21 cellular contexts compared by ENCODE assay signal in the genomic region with DNA sequence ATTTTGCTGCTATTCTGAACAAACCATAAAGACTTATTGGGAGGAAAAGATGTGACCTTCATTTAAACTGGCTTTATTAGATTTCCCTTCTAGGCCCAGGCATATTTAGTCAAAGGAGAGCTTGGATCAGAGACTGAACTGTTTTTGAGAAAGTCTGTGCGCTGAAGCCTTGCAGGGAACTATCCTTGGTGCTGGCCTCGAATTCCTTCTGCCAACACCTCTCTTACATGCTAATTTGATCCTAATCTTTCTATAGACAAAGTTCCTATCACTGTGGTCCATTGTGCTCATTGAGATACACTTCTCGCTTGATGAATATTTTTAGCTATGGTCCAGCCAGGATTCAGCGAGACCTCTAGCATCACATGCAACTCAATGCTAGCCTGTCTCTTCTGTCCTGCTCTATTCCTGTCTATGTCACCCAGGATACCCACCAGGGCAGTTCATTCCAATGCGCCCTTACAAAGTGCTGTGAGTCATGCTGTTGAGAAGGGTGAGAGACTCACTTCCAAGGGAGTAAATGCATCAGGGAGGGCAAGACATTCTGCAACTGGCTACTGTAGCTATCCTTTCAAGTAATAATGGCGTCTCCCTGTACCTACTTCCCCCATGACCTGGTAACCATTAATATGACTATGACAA.
DNase-seq lines count a peak whose midpoint lies in the region; ATAC-seq and TF ChIP-seq lines count a peak whose summit lies in the region.
"Had no signal": no experiment of that assay in that cellular context is flagged by ENCODE, and none has a peak within 500 bp of the region (broad histone marks: within the 10 kb centered on the region; RNA-seq: fewer than 3 reads in every experiment).

No MANE protein-coding gene starts in this region.

- no peak overlapping the region for H3K27ac Mint-ChIP-seq in neural progenitor cell
- H3K27ac Mint-ChIP-seq: activated B cell treated with CpG ODN at 0.5 μM for 24 hours; activated T-helper 17 cell treated with anti-CD3 and anti-CD28 coated beads, Interleukin-2, amount 50 U/mL, for 72 hours had no signal

- no peaks in the 10 kb centered on the region for H3K9me3 ChIP-seq in NT2/D1 (ENCODE audit: insufficient read depth, low read length)
- no peaks in the 10 kb centered on the region for H3K9me3 ChIP-seq in neural progenitor cell (ENCODE audit: low read depth)
- H3K9me3 ChIP-seq: adrenal gland, pancreas, testis had no signal

- H3F3A ChIP-seq in neural progenitor cell (ENCODE audit: low read depth), result no peaks in the 10 kb centered on the region

- H3K27ac ChIP-seq in neural progenitor cell, result no peak overlapping the region
- H3K27ac ChIP-seq: adrenal gland, C4-2B, epithelial cell of prostate, left lung, pancreas, skin epidermis, testis had no signal

- H2AFZ ChIP-seq in neural progenitor cell (replicated peaks), result no peak overlapping the region

- H3K36me3 ChIP-seq in NT2/D1 (ENCODE audit: insufficient read depth, insufficient read length, low read length), result no peaks in the 10 kb centered on the region
- no peaks in the 10 kb centered on the region for H3K36me3 ChIP-seq in neural progenitor cell
- H3K36me3 ChIP-seq: adrenal gland, left lung, pancreas had no signal

- DNase-seq in ELF-1 (ENCODE audit: low read depth, low spot score) (peak; percentile 39), NT2/D1 (ENCODE audit: low read depth, low spot score) (peak; percentile 44), fibroblast of pulmonary artery (ENCODE audit: low read depth) (peak; percentile 11), neural progenitor cell (ENCODE audit: low spot score) (peak; percentile 69), AG08395 (ENCODE audit: low spot score) (no peak)
- DNase-seq: activated B cell treated with CpG ODN at 0.5 μM for 24 hours; activated CD8-positive, alpha-beta memory T cell treated with anti-CD3 and anti-CD28 coated beads for 24 hours; adrenal gland; DMS79; left lung; NCI-H1436 treated with DMSO at 0.1 percent for 48 hours; NCI-H2227 treated with DMSO at 0.1 percent for 48 hours; pancreas; stimulated activated CD4-positive, alpha-beta T cell treated with anti-CD3 and anti-CD28 coated beads, Interleukin-4, amount 100 ng/mL, for 4 hours; testis had no signal

- no peaks in the 10 kb centered on the region for H4K20me1 ChIP-seq in neural progenitor cell (ENCODE audit: low read depth)

- no peaks in the 10 kb centered on the region for H3K4me1 ChIP-seq in NT2/D1 (ENCODE audit: insufficient read depth, insufficient read length)
- no peaks in the 10 kb centered on the region for H3K4me1 ChIP-seq in neural progenitor cell
- H3K4me1 ChIP-seq: adrenal gland, left lung, pancreas, testis had no signal

- peaks cover 6% of the 10 kb centered on the region for H3K36me3 Mint-ChIP-seq in neural progenitor cell

- H3K27me3 ChIP-seq in NT2/D1 (ENCODE audit: insufficient read depth, insufficient read length) (no peaks in the 10 kb centered on the region), neural progenitor cell (no peaks in the 10 kb centered on the region)
- H3K27me3 ChIP-seq: adrenal gland, left lung, pancreas, testis had no signal

- no peaks in the 10 kb centered on the region for H3K4me1 Mint-ChIP-seq in neural progenitor cell
- H3K4me1 Mint-ChIP-seq: activated B cell treated with CpG ODN at 0.5 μM for 24 hours; activated T-helper 17 cell treated with anti-CD3 and anti-CD28 coated beads, Interleukin-2, amount 50 U/mL, for 72 hours had no signal

- no peak overlapping the region for H3K9ac ChIP-seq in NT2/D1 (ENCODE audit: insufficient read length, low read depth)
- H3K9ac ChIP-seq in neural progenitor cell, result no peak overlapping the region

- no peaks in the 10 kb centered on the region for H3K79me2 ChIP-seq in neural progenitor cell (ENCODE audit: low read depth)

- no peaks in the 10 kb centered on the region for H3K9me3 Mint-ChIP-seq in neural progenitor cell
- H3K9me3 Mint-ChIP-seq: activated B cell treated with CpG ODN at 0.5 μM for 24 hours had no signal

- ATAC-seq in HG03095 (IDR thresholded peaks at IDR 0.05; ENCODE audit: unreplicated experiment) (no peak), HG03108 (IDR thresholded peaks at IDR 0.05; ENCODE audit: unreplicated experiment) (no peak)
- ATAC-seq: activated T-helper 17 cell treated with anti-CD3 and anti-CD28 coated beads, Interleukin-2, amount 50 U/mL, for 72 hours; left lung; pancreas had no signal

- H3K4me3 ChIP-seq in NT2/D1 (ENCODE audit: insufficient read length, low read depth), result no peak overlapping the region
- no peak overlapping the region for H3K4me3 ChIP-seq in fibroblast of pulmonary artery (replicated peaks; ENCODE audit: low read depth, low read length)
- no peak overlapping the region for H3K4me3 ChIP-seq in neural progenitor cell
- H3K4me3 ChIP-seq: adrenal gland, left lung, pancreas, skin epidermis, testis had no signal

- no peak overlapping the region for H3K4me3 Mint-ChIP-seq in neural progenitor cell
- H3K4me3 Mint-ChIP-seq: activated B cell treated with CpG ODN at 0.5 μM for 24 hours; activated T-helper 17 cell treated with anti-CD3 and anti-CD28 coated beads, Interleukin-2, amount 50 U/mL, for 72 hours had no signal

- TF ChIP-seq CTCF in fibroblast of pulmonary artery (IDR thresholded peaks at IDR 0.05; ENCODE audit: low read length, missing control alignments) (no peak), neural progenitor cell (IDR thresholded peaks at IDR 0.05) (no peak)

- no peak overlapping the region for H3K4me2 ChIP-seq in neural progenitor cell

- peaks cover 3% of the 10 kb centered on the region for H3K27me3 Mint-ChIP-seq in neural progenitor cell (ENCODE audit: insufficient read depth, low read depth)
- H3K27me3 Mint-ChIP-seq: activated B cell treated with CpG ODN at 0.5 μM for 24 hours; activated T-helper 17 cell treated with anti-CD3 and anti-CD28 coated beads, Interleukin-2, amount 50 U/mL, for 72 hours had no signal
